ENCODE assay signal across 8 cellular contexts in the genomic region with DNA sequence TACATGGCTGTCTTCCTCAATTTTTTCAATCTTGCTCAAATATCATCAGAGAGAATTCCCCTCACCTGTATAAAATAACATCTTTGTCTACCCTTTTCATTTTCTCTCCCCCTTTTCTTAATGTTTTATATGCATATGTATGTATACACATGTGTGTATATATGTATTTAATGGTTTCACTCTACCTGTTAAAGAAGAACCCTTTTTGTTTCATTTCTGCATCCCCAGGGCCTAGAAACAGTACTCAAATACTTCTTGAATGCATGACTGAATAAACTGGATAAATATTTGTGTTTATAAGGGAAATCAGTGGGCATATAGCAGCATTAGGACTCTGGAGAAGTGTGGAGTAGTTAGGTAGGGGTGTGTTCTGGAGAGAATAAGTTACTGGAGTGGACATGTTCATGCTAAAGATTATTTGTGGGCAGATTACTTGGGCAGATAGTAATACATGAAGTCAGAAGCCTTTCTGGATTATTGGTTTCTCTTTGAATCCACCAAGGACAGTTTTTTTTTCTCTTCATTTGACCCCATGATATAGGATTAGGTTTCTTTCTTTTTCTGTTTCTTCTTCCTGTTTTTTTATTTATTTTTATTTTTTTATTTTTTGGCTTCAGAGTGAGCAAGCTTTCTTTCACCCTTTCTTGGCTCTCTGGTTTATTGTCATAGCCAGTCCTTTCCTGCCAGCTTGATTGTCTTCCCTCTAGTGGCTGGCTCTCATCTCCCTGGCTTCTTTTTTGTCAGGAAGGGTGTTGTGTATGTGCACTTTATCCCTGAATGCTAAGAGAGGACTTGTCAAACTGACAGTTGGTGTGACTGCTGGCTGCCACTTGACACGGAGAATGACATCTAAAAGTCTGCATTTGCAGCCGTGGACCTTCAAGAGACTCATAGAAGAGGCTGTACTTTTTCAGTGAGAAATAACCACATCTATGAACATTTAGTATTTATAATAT.
DNase-seq lines count a peak whose midpoint lies in the region; ATAC-seq and TF ChIP-seq lines count a peak whose summit lies in the region.

No MANE protein-coding gene starts in this region.

- H3K4me3 Mint-ChIP-seq in CD14-positive monocyte: no peak overlapping the region
- no peak overlapping the region for H3K4me3 Mint-ChIP-seq in T-helper 17 cell

- H3K4me1 Mint-ChIP-seq in CD14-positive monocyte (peaks cover 8% of the 10 kb centered on the region), T-helper 17 cell (peaks cover 34% of the 10 kb centered on the region)

- no peaks in the 10 kb centered on the region for H3K27me3 ChIP-seq in right cardiac atrium (ENCODE audit: control insufficient read depth, insufficient read depth)

- H3K9me3 ChIP-seq in T-helper 17 cell (ENCODE audit: control insufficient read depth, low read length, poor library complexity, severe bottlenecking): no peaks in the 10 kb centered on the region
- H3K9me3 ChIP-seq in right cardiac atrium (ENCODE audit: control insufficient read depth, low read length): no peaks in the 10 kb centered on the region

- intact Hi-C loops in CD14-positive monocyte (cut with micrococcal nuclease) (no loop called here), right cardiac atrium (cut with DNase I) (no loop called here)

- WGBS in right cardiac atrium: 27% methylated on average over 2 of the region's 2 CpGs

- TF ChIP-seq CTCF in CD14-positive monocyte (IDR thresholded peaks at IDR 0.05): no peak

- peak; percentile 46 for ATAC-seq in GM21723 (IDR thresholded peaks at IDR 0.05; ENCODE audit: unreplicated experiment)
- no peak for ATAC-seq in T-helper 17 cell
- peak; percentile 50 to 66 for ATAC-seq in right cardiac atrium
- ATAC-seq in GM21717 (IDR thresholded peaks at IDR 0.05; ENCODE audit: unreplicated experiment): no peak

- DNase-seq in CD14-positive monocyte (ENCODE audit: low spot score) (no peak), T-helper 17 cell (no peak), right cardiac atrium (no peak), NK-92 (lab: John Stamatoyannopoulos, UW; ENCODE audit: unreplicated experiment) (no peak), NCI-H510A treated with DMSO at 0.1 percent for 48 hours (lab: John Stamatoyannopoulos, UW) (no peak), GOT3 (lab: John Stamatoyannopoulos, UW) (no peak)

- H3K27ac Mint-ChIP-seq in CD14-positive monocyte: peak overlapping the region in 6 of 7 donors; percentile 5 to 64 (median 23)
- H3K27ac Mint-ChIP-seq in T-helper 17 cell: peak overlapping the region; percentile 68

- no peaks in the 10 kb centered on the region for H3K27me3 Mint-ChIP-seq in CD14-positive monocyte (ENCODE audit: low read depth in 3 of 3)
- no peaks in the 10 kb centered on the region for H3K27me3 Mint-ChIP-seq in T-helper 17 cell

- no peaks in the 10 kb centered on the region for H3K4me1 ChIP-seq in right cardiac atrium (ENCODE audit: control insufficient read depth, insufficient read depth, low read length)

- H3K27ac ChIP-seq in right cardiac atrium (ENCODE audit: low read length): no peak overlapping the region

- H3K36me3 Mint-ChIP-seq in CD14-positive monocyte (peaks cover 16 to 33% of the 10 kb centered on the region in 2 donors), T-helper 17 cell (ENCODE audit: low read depth) (no peaks in the 10 kb centered on the region)

- H3K9me3 Mint-ChIP-seq in CD14-positive monocyte: peaks cover 0 to 2% (median 0%) of the 10 kb centered on the region in 7 donors

- no peak overlapping the region for H3K4me3 ChIP-seq in right cardiac atrium (ENCODE audit: low read length)

Comparison
In these comparisons a context has a peak if more than half of its experiments do, and no peak if none do; other contexts are left out.
1. ATAC-seq: peak in GM21723 (single experiment) and right cardiac atrium (2 of 2); none in T-helper 17 cell (single experiment) and GM21717 (single experiment).